32 cellular contexts compared by ENCODE assay signal in the genomic region with DNA sequence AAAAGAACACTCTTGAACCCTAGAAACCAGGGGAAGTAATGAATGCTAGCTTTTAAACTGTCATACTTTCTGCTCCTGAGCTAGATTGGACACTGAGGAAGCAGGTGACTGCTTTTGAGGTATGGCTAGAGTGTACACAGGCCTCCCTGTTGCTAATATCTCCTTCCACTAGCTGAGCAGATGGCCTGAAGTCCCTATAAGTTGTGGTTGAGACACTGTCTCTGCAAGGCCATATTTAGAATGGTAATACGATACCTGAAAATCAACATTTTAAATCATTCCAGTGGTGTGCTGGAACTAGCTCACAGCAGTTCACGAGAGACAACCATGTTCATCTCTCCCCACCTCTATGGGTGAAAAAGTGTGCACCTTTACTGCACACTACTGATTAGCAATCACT. TPM values are rescaled to one million over a fixed set of nuclear protein-coding genes. Genes with fewer than 3 reads are reported as not detected.
DNase-seq lines count a peak whose midpoint lies in the region; ATAC-seq, FAIRE-seq and TF ChIP-seq lines count a peak whose summit lies in the region.
"Had no signal": no experiment of that assay in that cellular context is flagged by ENCODE, and none has a peak within 500 bp of the region (broad histone marks: within the 10 kb centered on the region; RNA-seq: fewer than 3 reads in every experiment).

No MANE protein-coding gene starts in this region.

- H4K8ac ChIP-seq in H1 (ENCODE audit: extremely low read depth, insufficient read depth, low read length): no peak overlapping the region

- DNase-seq in GM23338 (ENCODE audit: low spot score) (no peak), NCI-H187 treated with DMSO at 0.1 percent for 48 hours (lab: John Stamatoyannopoulos, UW) (peak; percentile 5), H1 (ENCODE audit: low read depth in 1 of 2, low spot score in 2 of 2) (no peak), endothelial cell (ENCODE audit: low spot score) (no peak), NCI-H1105 treated with DMSO at 0.1 percent for 48 hours (lab: John Stamatoyannopoulos, UW) (no peak)
- DNase-seq: activated CD4-positive, alpha-beta T cell treated with anti-CD3 and anti-CD28 coated beads for 48 hours; activated gamma-delta T cell; activated naive CD8-positive, alpha-beta T cell treated with anti-CD3 and anti-CD28 coated beads, Interleukin-2, amount 10 ng/mL, durations not matched to agents 7 days and 5 days; activated T-cell treated with anti-CD3 and anti-CD28 coated beads, Interleukin-2, amount 50 U/mL, for 1 hour; aorta; CD8-positive, alpha-beta memory T cell; colonic mucosa; DMS153; effector memory CD4-positive, alpha-beta T cell; left lung; naive B cell; NCI-H1048; NCI-H345; NCI-H82; right cardiac atrium; RPMI8226; stimulated activated CD4-positive, alpha-beta T cell treated with anti-CD3 and anti-CD28 coated beads, Interleukin-12 subunit alpha, Interleukin-12 subunit beta, amount 100 ng/mL, for 4 hours; stimulated activated CD4-positive, alpha-beta T cell treated with anti-CD3 and anti-CD28 coated beads, Interleukin-4, amount 100 ng/mL, for 24 hours; T-helper 9 cell; transverse colon; WERI-Rb-1 had no signal

- 0 out of 2 replicates have a peak, but pooled peaks cover 3% of the 10 kb centered on the region for H3K9me2 ChIP-seq in GM23338 (ENCODE audit: insufficient read depth)

- no peak overlapping the region for H3K27ac Mint-ChIP-seq in GM23338
- no peak overlapping the region for H3K27ac Mint-ChIP-seq in endothelial cell (ENCODE audit: unreplicated experiment)
- H3K27ac Mint-ChIP-seq: activated naive CD8-positive, alpha-beta T cell treated with anti-CD3 and anti-CD28 coated beads, Interleukin-2, amount 10 ng/mL, durations not matched to agents 7 days and 5 days; CD8-positive, alpha-beta memory T cell had no signal

- H3K27me3 ChIP-seq in GM23338 (ENCODE audit: insufficient read depth) (no peaks in the 10 kb centered on the region), H1 (replicated peaks in 1 of 4; ENCODE audit: control insufficient read depth in 3 of 4, extremely low read depth in 1 of 4, insufficient read depth in 3 of 4, low read length in 3 of 4) (no peaks in the 10 kb centered on the region), skeletal muscle satellite cell (ENCODE audit: control insufficient read depth, insufficient read depth, low read length) (no peaks in the 10 kb centered on the region)
- H3K27me3 ChIP-seq: colonic mucosa, left lung, SJSA1, transverse colon had no signal

- H3F3A ChIP-seq in GM23338 (replicated peaks; ENCODE audit: low read depth): no peaks in the 10 kb centered on the region

- H2AFZ ChIP-seq in GM23338 (peak overlapping the region; percentile 69; the same call in 1 of the 2 replicates), H1 (ENCODE audit: low read length) (peak overlapping the region; percentile 54; the same call in 1 of the 2 replicates)

- H4K20me1 ChIP-seq in GM23338 (replicated peaks; ENCODE audit: insufficient read depth) (no peaks in the 10 kb centered on the region; the same call in 1 of the 2 replicates), H1 (replicated peaks in 1 of 2; ENCODE audit: control insufficient read depth in 1 of 2, insufficient read depth in 2 of 2, low read length in 2 of 2) (no peaks in the 10 kb centered on the region)

- TF ChIP-seq RAD21 in H1 (IDR thresholded peaks at IDR 0.05 in 1 of 2, conservative IDR thresholded peaks at IDR 0.05 in 1 of 2; ENCODE audit: low read depth in 2 of 2, low read length in 2 of 2): no peak

- H3K4me1 Mint-ChIP-seq in GM23338 (peaks cover 25% of the 10 kb centered on the region), endothelial cell (ENCODE audit: unreplicated experiment) (no peaks in the 10 kb centered on the region)
- H3K4me1 Mint-ChIP-seq: activated naive CD8-positive, alpha-beta T cell treated with anti-CD3 and anti-CD28 coated beads, Interleukin-2, amount 10 ng/mL, durations not matched to agents 7 days and 5 days; CD8-positive, alpha-beta memory T cell; naive B cell had no signal

- H3K36me3 Mint-ChIP-seq in GM23338 (ENCODE audit: low read depth): peaks cover 3% of the 10 kb centered on the region; the same call in 1 of the 3 replicates
- H3K36me3 Mint-ChIP-seq in endothelial cell (ENCODE audit: low read depth, unreplicated experiment): no peaks in the 10 kb centered on the region
- H3K36me3 Mint-ChIP-seq: activated naive CD8-positive, alpha-beta T cell treated with anti-CD3 and anti-CD28 coated beads, Interleukin-2, amount 10 ng/mL, durations not matched to agents 7 days and 5 days; CD8-positive, alpha-beta memory T cell had no signal

- CTCF ChIA-PET in H1 (lab: Charles Lee; ENCODE audit: partially characterized antibody): interaction anchor here (1.2 kb wide), 2 partner anchors 37 to 73 kb away, joined by 4 to 6 read pairs; no protein-coding TSS in a partner anchor

- H3K27ac ChIP-seq in GM23338 (ENCODE audit: low read depth): no peak overlapping the region
- H3K27ac ChIP-seq in H1 (ENCODE audit: low read depth, low read length): no peak overlapping the region
- H3K27ac ChIP-seq: colonic mucosa, left lung, SJSA1, transverse colon, WERI-Rb-1 had no signal

- H3K23me2 ChIP-seq in H1 (ENCODE audit: low read depth, low read length): no peaks in the 10 kb centered on the region

- no peak overlapping the region for H4K5ac ChIP-seq in H1 (ENCODE audit: insufficient read length, low read depth, low read length)

- no peak overlapping the region for H4K91ac ChIP-seq in H1 (replicated peaks; ENCODE audit: insufficient read length, low read length)

- H2BK120ac ChIP-seq in H1 (replicated peaks; ENCODE audit: low read depth, low read length): no peak overlapping the region

- H3K27me3 Mint-ChIP-seq in GM23338 (ENCODE audit: insufficient read depth, low read depth, poor library complexity) (no peaks in the 10 kb centered on the region), endothelial cell (ENCODE audit: unreplicated experiment) (no peaks in the 10 kb centered on the region)
- H3K27me3 Mint-ChIP-seq: naive B cell had no signal

- no peak overlapping the region for H3K4ac ChIP-seq in H1 (replicated peaks; ENCODE audit: insufficient read length, low read depth, low read length)

- TF ChIP-seq CTCF in GM23338 (conservative IDR thresholded peaks at IDR 0.05; ENCODE audit: low read depth in 2 of 2) (no peak), H1 (IDR thresholded peaks at IDR 0.05; ENCODE audit: control extremely low read depth in 1 of 3, insufficient read depth in 1 of 3, low read depth in 1 of 3, low read length in 3 of 3) (no peak), endothelial cell (IDR thresholded peaks at IDR 0.05; ENCODE audit: unreplicated experiment) (no peak)

- no peaks in the 10 kb centered on the region for H3K79me2 ChIP-seq in GM23338 (replicated peaks; ENCODE audit: insufficient read depth)
- H3K79me2 ChIP-seq in H1 (ENCODE audit: control insufficient read depth in 1 of 2, insufficient read depth in 2 of 2, low read length in 2 of 2): no peaks in the 10 kb centered on the region

- H3K9me3 ChIP-seq in H1 (ENCODE audit: insufficient read depth in 2 of 2, low read depth in 1 of 2, low read length in 1 of 2): no peaks in the 10 kb centered on the region
- H3K9me3 ChIP-seq in skeletal muscle satellite cell (replicated peaks; ENCODE audit: low read length): no peaks in the 10 kb centered on the region
- H3K9me3 ChIP-seq: colonic mucosa, left lung, SJSA1, transverse colon had no signal

- H2BK12ac ChIP-seq in H1 (ENCODE audit: low read depth, low read length): no peak overlapping the region

- H3K79me1 ChIP-seq in H1 (ENCODE audit: low read depth, low read length): no peaks in the 10 kb centered on the region

- no peak for ATAC-seq in GM23338
- ATAC-seq in GM18867 (IDR thresholded peaks at IDR 0.05; ENCODE audit: unreplicated experiment): no peak
- ATAC-seq: left lung, right cardiac atrium had no signal

- no peak overlapping the region for H3K9ac ChIP-seq in H1 (replicated peaks in 1 of 4; ENCODE audit: extremely low read depth in 1 of 4, low read depth in 3 of 4, low read length in 3 of 4)
- H3K9ac ChIP-seq in skeletal muscle satellite cell (ENCODE audit: low read depth, low read length): no peak overlapping the region

- H3K9me3 Mint-ChIP-seq in GM23338: peaks cover 4% of the 10 kb centered on the region; the same call in 2 of the 3 replicates
- no peaks in the 10 kb centered on the region for H3K9me3 Mint-ChIP-seq in endothelial cell (ENCODE audit: unreplicated experiment)
- H3K9me3 Mint-ChIP-seq: activated naive CD8-positive, alpha-beta T cell treated with anti-CD3 and anti-CD28 coated beads, Interleukin-2, amount 10 ng/mL, durations not matched to agents 7 days and 5 days had no signal

- no peak overlapping the region for H3K56ac ChIP-seq in H1 (replicated peaks; ENCODE audit: insufficient read length, low read depth, low read length)

- no peak overlapping the region for H3K18ac ChIP-seq in H1 (ENCODE audit: extremely low read depth, low read length)

- H3K14ac ChIP-seq in H1 (ENCODE audit: insufficient read length): no peak overlapping the region

- H3K4me2 ChIP-seq in GM23338 (no peak overlapping the region), H1 (ENCODE audit: insufficient read depth in 1 of 2, low read depth in 2 of 2, low read length in 2 of 2) (no peak overlapping the region), skeletal muscle satellite cell (ENCODE audit: low read length) (peak overlapping the region; percentile 32)

- no peak overlapping the region for H2BK20ac ChIP-seq in H1 (ENCODE audit: low read length)

- no peak for FAIRE-seq in H1 (lab: Jason Lieb, UNC)
- FAIRE-seq: GM12892, islet of Langerhans had no signal

- H3K4me1 ChIP-seq in GM23338 (ENCODE audit: insufficient read depth): peaks cover 6% of the 10 kb centered on the region; the same call in 1 of the 2 replicates
- H3K4me1 ChIP-seq in H1 (replicated peaks in 1 of 4; ENCODE audit: control insufficient read depth in 3 of 4, insufficient read depth in 4 of 4, low read length in 3 of 4): 0 out of 7 replicates have a peak, but pooled peaks cover 0 to 4% (median 0%) of the 10 kb centered on the region in 4 experiments
- peaks cover 51% of the 10 kb centered on the region for H3K4me1 ChIP-seq in skeletal muscle satellite cell (ENCODE audit: control insufficient read depth, insufficient read depth, low read length)
- H3K4me1 ChIP-seq: colonic mucosa, left lung, transverse colon had no signal

- WGBS in H1 (ENCODE audit: extremely low coverage in 1 of 2, insufficient coverage in 1 of 2, insufficient read length in 1 of 2, insufficient replicate concordance in 2 of 2, low coverage in 1 of 2, low lambda C conversion rate in 2 of 2, missing lambda C conversion rate in 1 of 2), 2 experiments: 83% methylated on average over 2 of the region's 2 CpGs; no CpG with 5 or more reads in 1 of the 2 experiments

- TF ChIP-seq POLR2A in H1 (IDR thresholded peaks at IDR 0.05; ENCODE audit: control extremely low read depth in 1 of 2, low read depth in 2 of 2, low read length in 2 of 2): no peak

- no peak overlapping the region for H2BK5ac ChIP-seq in H1 (ENCODE audit: low read depth, low read length)

- TF ChIP-seq EP300 in H1 (IDR thresholded peaks at IDR 0.05; ENCODE audit: borderline replicate concordance in 1 of 2, low read depth in 2 of 2, low read length in 2 of 2): no peak

- no peak overlapping the region for H3K23ac ChIP-seq in H1 (ENCODE audit: insufficient read length)

- H2AK5ac ChIP-seq in H1 (ENCODE audit: low read depth, low read length): no peak overlapping the region

- no peak overlapping the region for H3K4me3 ChIP-seq in GM23338
- no peak overlapping the region for H3K4me3 ChIP-seq in H1 (ENCODE audit: extremely low read depth in 1 of 4, insufficient read depth in 2 of 4, low read depth in 3 of 4, low read length in 4 of 4)
- H3K4me3 ChIP-seq in skeletal muscle satellite cell (ENCODE audit: low read length): no peak overlapping the region
- H3K4me3 ChIP-seq: colonic mucosa, left lung, SJSA1, transverse colon had no signal

- POLR2A ChIA-PET in H1 (lab: Charles Lee; ENCODE audit: partially characterized antibody): no interaction called here

- no peak overlapping the region for H2BK15ac ChIP-seq in H1 (ENCODE audit: low read length)

- H3K36me3 ChIP-seq in GM23338 (ENCODE audit: insufficient read depth) (no peaks in the 10 kb centered on the region), H1 (ENCODE audit: control insufficient read depth in 2 of 4, insufficient read depth in 4 of 4, low read length in 3 of 4) (no peaks in the 10 kb centered on the region), skeletal muscle satellite cell (ENCODE audit: insufficient read depth, low read length) (no peaks in the 10 kb centered on the region)
- H3K36me3 ChIP-seq: colonic mucosa, left lung, SJSA1, transverse colon, WERI-Rb-1 had no signal

- H3K4me3 Mint-ChIP-seq in GM23338 (no peak overlapping the region), endothelial cell (ENCODE audit: unreplicated experiment) (no peak overlapping the region)
- H3K4me3 Mint-ChIP-seq: activated naive CD8-positive, alpha-beta T cell treated with anti-CD3 and anti-CD28 coated beads, Interleukin-2, amount 10 ng/mL, durations not matched to agents 7 days and 5 days; CD8-positive, alpha-beta memory T cell had no signal

RNA-seq across cellular contexts. Expression of a gene that starts 46.4 kb away (rescaled TPM):
- total RNA-seq in GM23338 (2014; rRNA removed; shearing (Covaris generic)): 3.9 and 5.0 TPM in 2 replicates
- polyA plus RNA-seq in GM23338 (2016; fragmentation: Nextera tagmentation; extraction: Ambion mirVana): 2.5 and 3.0 TPM in 2 replicates
- 5.4 and 5.9 TPM in 2 replicates for total RNA-seq in H1 (2021; fragmentation: NEBNext Ultra II Directional; extraction: Animal tissue kit (Norgen Biotek cat#: 25700))
- 2.3 and 4.2 TPM in 2 replicates for polyA plus RNA-seq in H1 (2011; rRNA removed)
- 3.7 TPM for polyA plus RNA-seq in H1 (2011; cell fraction: cytosol; rRNA removed)
- polyA plus RNA-seq in H1 (2011; cell fraction: nucleus; rRNA removed): 3.4 TPM
- 2.7 to 4.9 TPM (median 3.5 TPM) in 4 replicates for polyA plus RNA-seq in H1 (2012, experiment 1 of 2)
- polyA plus RNA-seq in H1 (2012, experiment 2 of 2): 3.0 TPM
- 4.2 TPM for polyA plus RNA-seq in H1 (2013, experiment 1 of 2)
- 4.5 TPM for polyA plus RNA-seq in H1 (2013, experiment 2 of 2)
- polyA minus RNA-seq in H1 (2011; rRNA and poly(A)+ RNA removed): 2.0 and 3.6 TPM in 2 replicates
- 3.2 TPM for polyA minus RNA-seq in H1 (2011; cell fraction: cytosol; rRNA and poly(A)+ RNA removed)
- 3.0 TPM for polyA minus RNA-seq in H1 (2011; cell fraction: nucleus; rRNA and poly(A)+ RNA removed)
- 0.87 TPM in 1 of 2 replicates, not detected in the other for total RNA-seq in skeletal muscle satellite cell (2012; rRNA removed)
- total RNA-seq in endothelial cell (ENCODE audit: unreplicated experiment): 101 TPM
- total RNA-seq: activated CD8-positive, alpha-beta memory T cell treated with anti-CD3 and anti-CD28 coated beads for 36 hours had no signal
- polyA plus RNA-seq: CD8-positive, alpha-beta memory T cell had no signal

Comparison
In these comparisons a context has a peak if more than half of its experiments do, and no peak if none do; other contexts are left out.
1. RNA of a gene that starts 46.4 kb away (total RNA-seq): 101 TPM in endothelial cell (single experiment); 5.4 to 5.9 TPM in H1 and 3.9 to 5.0 TPM in GM23338; every median in the first group is over 10 times any median in the second.